In the genomic region with DNA sequence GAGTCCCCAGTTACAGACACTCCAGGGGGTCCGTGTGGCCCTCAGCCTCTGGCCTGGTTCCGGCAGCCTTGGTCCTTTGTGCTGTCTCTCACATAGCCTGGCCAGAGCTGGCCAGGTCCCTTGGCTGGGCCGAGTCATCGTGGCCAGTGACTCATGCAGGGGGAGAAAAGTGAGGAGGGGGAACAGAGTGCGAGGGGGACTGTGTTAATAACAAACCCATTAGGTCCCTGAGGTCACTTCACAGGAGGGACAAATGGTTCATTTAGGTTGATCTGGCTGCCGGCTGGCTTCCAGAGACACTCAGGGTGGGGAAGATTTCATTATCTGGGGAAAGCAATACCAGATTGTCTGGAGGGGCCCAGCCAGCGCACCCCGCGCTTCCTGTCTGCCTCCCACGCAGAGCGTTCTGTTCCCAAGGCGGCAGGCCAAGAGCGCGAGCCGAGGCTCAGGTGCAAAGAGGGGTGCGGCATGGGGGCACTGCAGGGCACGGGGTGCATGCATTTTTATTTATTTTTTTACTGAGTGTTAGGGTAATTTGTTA, we compare ENCODE assay signal across 1 cellular context.
TF ChIP-seq lines count a peak whose summit lies in the region.

No MANE protein-coding gene starts in this region.

TF ChIP-seq in K562, 482 proteins besides CTCF, POLR2A, EP300 and RAD21 (continued from another document and continues in another):
- peak; percentile 94 for TF ChIP-seq POLR2AphosphoS5 (IDR thresholded peaks at IDR 0.05; ENCODE audit: control insufficient read depth, insufficient read depth, low read depth, low read length)
- no peak for TF ChIP-seq TAF9B (IDR thresholded peaks at IDR 0.05; ENCODE audit: partially characterized antibody)
- no peak for TF ChIP-seq ZNF785 (CRISPR knock-in tag; IDR thresholded peaks at IDR 0.05)
- TF ChIP-seq, protein P1, sequence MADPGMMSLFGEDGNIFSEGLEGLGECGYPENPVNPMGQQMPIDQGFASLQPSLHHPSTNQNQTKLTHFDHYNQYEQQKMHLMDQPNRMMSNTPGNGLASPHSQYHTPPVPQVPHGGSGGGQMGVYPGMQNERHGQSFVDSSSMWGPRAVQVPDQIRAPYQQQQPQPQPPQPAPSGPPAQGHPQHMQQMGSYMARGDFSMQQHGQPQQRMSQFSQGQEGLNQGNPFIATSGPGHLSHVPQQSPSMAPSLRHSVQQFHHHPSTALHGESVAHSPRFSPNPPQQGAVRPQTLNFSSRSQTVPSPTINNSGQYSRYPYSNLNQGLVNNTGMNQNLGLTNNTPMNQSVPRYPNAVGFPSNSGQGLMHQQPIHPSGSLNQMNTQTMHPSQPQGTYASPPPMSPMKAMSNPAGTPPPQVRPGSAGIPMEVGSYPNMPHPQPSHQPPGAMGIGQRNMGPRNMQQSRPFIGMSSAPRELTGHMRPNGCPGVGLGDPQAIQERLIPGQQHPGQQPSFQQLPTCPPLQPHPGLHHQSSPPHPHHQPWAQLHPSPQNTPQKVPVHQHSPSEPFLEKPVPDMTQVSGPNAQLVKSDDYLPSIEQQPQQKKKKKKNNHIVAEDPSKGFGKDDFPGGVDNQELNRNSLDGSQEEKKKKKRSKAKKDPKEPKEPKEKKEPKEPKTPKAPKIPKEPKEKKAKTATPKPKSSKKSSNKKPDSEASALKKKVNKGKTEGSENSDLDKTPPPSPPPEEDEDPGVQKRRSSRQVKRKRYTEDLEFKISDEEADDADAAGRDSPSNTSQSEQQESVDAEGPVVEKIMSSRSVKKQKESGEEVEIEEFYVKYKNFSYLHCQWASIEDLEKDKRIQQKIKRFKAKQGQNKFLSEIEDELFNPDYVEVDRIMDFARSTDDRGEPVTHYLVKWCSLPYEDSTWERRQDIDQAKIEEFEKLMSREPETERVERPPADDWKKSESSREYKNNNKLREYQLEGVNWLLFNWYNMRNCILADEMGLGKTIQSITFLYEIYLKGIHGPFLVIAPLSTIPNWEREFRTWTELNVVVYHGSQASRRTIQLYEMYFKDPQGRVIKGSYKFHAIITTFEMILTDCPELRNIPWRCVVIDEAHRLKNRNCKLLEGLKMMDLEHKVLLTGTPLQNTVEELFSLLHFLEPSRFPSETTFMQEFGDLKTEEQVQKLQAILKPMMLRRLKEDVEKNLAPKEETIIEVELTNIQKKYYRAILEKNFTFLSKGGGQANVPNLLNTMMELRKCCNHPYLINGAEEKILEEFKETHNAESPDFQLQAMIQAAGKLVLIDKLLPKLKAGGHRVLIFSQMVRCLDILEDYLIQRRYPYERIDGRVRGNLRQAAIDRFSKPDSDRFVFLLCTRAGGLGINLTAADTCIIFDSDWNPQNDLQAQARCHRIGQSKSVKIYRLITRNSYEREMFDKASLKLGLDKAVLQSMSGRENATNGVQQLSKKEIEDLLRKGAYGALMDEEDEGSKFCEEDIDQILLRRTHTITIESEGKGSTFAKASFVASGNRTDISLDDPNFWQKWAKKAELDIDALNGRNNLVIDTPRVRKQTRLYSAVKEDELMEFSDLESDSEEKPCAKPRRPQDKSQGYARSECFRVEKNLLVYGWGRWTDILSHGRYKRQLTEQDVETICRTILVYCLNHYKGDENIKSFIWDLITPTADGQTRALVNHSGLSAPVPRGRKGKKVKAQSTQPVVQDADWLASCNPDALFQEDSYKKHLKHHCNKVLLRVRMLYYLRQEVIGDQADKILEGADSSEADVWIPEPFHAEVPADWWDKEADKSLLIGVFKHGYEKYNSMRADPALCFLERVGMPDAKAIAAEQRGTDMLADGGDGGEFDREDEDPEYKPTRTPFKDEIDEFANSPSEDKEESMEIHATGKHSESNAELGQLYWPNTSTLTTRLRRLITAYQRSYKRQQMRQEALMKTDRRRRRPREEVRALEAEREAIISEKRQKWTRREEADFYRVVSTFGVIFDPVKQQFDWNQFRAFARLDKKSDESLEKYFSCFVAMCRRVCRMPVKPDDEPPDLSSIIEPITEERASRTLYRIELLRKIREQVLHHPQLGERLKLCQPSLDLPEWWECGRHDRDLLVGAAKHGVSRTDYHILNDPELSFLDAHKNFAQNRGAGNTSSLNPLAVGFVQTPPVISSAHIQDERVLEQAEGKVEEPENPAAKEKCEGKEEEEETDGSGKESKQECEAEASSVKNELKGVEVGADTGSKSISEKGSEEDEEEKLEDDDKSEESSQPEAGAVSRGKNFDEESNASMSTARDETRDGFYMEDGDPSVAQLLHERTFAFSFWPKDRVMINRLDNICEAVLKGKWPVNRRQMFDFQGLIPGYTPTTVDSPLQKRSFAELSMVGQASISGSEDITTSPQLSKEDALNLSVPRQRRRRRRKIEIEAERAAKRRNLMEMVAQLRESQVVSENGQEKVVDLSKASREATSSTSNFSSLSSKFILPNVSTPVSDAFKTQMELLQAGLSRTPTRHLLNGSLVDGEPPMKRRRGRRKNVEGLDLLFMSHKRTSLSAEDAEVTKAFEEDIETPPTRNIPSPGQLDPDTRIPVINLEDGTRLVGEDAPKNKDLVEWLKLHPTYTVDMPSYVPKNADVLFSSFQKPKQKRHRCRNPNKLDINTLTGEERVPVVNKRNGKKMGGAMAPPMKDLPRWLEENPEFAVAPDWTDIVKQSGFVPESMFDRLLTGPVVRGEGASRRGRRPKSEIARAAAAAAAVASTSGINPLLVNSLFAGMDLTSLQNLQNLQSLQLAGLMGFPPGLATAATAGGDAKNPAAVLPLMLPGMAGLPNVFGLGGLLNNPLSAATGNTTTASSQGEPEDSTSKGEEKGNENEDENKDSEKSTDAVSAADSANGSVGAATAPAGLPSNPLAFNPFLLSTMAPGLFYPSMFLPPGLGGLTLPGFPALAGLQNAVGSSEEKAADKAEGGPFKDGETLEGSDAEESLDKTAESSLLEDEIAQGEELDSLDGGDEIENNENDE (IDR thresholded peaks at IDR 0.05; ENCODE audit: low read depth, low read length), result no peak
- TF ChIP-seq, protein P2, sequence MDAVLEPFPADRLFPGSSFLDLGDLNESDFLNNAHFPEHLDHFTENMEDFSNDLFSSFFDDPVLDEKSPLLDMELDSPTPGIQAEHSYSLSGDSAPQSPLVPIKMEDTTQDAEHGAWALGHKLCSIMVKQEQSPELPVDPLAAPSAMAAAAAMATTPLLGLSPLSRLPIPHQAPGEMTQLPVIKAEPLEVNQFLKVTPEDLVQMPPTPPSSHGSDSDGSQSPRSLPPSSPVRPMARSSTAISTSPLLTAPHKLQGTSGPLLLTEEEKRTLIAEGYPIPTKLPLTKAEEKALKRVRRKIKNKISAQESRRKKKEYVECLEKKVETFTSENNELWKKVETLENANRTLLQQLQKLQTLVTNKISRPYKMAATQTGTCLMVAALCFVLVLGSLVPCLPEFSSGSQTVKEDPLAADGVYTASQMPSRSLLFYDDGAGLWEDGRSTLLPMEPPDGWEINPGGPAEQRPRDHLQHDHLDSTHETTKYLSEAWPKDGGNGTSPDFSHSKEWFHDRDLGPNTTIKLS (IDR thresholded peaks at IDR 0.05; ENCODE audit: borderline replicate concordance, low read depth), result peak; percentile 48; the same call in 1 of the 2 replicates
- no peak for TF ChIP-seq SMAD1 (IDR thresholded peaks at IDR 0.05; ENCODE audit: low read depth, low read length, partially characterized antibody)
- TF ChIP-seq, protein P3, sequence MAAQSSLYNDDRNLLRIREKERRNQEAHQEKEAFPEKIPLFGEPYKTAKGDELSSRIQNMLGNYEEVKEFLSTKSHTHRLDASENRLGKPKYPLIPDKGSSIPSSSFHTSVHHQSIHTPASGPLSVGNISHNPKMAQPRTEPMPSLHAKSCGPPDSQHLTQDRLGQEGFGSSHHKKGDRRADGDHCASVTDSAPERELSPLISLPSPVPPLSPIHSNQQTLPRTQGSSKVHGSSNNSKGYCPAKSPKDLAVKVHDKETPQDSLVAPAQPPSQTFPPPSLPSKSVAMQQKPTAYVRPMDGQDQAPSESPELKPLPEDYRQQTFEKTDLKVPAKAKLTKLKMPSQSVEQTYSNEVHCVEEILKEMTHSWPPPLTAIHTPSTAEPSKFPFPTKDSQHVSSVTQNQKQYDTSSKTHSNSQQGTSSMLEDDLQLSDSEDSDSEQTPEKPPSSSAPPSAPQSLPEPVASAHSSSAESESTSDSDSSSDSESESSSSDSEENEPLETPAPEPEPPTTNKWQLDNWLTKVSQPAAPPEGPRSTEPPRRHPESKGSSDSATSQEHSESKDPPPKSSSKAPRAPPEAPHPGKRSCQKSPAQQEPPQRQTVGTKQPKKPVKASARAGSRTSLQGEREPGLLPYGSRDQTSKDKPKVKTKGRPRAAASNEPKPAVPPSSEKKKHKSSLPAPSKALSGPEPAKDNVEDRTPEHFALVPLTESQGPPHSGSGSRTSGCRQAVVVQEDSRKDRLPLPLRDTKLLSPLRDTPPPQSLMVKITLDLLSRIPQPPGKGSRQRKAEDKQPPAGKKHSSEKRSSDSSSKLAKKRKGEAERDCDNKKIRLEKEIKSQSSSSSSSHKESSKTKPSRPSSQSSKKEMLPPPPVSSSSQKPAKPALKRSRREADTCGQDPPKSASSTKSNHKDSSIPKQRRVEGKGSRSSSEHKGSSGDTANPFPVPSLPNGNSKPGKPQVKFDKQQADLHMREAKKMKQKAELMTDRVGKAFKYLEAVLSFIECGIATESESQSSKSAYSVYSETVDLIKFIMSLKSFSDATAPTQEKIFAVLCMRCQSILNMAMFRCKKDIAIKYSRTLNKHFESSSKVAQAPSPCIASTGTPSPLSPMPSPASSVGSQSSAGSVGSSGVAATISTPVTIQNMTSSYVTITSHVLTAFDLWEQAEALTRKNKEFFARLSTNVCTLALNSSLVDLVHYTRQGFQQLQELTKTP (IDR thresholded peaks at IDR 0.05; ENCODE audit: low read depth in 1 of 2, partially characterized antibody in 2 of 2), result peak in 1 of 2 experiments; percentile 84
- TF ChIP-seq ZFX (CRISPR knock-in tag; IDR thresholded peaks at IDR 0.05), result peak; percentile 41
- TF ChIP-seq HIVEP1 (CRISPR knock-in tag; IDR thresholded peaks at IDR 0.05), result no peak
- TF ChIP-seq, protein P4, sequence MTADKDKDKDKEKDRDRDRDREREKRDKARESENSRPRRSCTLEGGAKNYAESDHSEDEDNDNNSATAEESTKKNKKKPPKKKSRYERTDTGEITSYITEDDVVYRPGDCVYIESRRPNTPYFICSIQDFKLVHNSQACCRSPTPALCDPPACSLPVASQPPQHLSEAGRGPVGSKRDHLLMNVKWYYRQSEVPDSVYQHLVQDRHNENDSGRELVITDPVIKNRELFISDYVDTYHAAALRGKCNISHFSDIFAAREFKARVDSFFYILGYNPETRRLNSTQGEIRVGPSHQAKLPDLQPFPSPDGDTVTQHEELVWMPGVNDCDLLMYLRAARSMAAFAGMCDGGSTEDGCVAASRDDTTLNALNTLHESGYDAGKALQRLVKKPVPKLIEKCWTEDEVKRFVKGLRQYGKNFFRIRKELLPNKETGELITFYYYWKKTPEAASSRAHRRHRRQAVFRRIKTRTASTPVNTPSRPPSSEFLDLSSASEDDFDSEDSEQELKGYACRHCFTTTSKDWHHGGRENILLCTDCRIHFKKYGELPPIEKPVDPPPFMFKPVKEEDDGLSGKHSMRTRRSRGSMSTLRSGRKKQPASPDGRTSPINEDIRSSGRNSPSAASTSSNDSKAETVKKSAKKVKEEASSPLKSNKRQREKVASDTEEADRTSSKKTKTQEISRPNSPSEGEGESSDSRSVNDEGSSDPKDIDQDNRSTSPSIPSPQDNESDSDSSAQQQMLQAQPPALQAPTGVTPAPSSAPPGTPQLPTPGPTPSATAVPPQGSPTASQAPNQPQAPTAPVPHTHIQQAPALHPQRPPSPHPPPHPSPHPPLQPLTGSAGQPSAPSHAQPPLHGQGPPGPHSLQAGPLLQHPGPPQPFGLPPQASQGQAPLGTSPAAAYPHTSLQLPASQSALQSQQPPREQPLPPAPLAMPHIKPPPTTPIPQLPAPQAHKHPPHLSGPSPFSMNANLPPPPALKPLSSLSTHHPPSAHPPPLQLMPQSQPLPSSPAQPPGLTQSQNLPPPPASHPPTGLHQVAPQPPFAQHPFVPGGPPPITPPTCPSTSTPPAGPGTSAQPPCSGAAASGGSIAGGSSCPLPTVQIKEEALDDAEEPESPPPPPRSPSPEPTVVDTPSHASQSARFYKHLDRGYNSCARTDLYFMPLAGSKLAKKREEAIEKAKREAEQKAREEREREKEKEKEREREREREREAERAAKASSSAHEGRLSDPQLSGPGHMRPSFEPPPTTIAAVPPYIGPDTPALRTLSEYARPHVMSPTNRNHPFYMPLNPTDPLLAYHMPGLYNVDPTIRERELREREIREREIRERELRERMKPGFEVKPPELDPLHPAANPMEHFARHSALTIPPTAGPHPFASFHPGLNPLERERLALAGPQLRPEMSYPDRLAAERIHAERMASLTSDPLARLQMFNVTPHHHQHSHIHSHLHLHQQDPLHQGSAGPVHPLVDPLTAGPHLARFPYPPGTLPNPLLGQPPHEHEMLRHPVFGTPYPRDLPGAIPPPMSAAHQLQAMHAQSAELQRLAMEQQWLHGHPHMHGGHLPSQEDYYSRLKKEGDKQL (CRISPR knock-in tag; IDR thresholded peaks at IDR 0.05; ENCODE audit: borderline replicate concordance), result no peak
- TF ChIP-seq CBX5 (IDR thresholded peaks at IDR 0.05; ENCODE audit: borderline replicate concordance, low read depth), result no peak
- TF ChIP-seq PHB2 (IDR thresholded peaks at IDR 0.05; ENCODE audit: low read depth), result peak; percentile 56; the same call in 1 of the 2 replicates
- TF ChIP-seq SMC3 (conservative IDR thresholded peaks at IDR 0.05; ENCODE audit: insufficient read depth, low read depth, low read length), result no peak
- TF ChIP-seq ZZZ3 (IDR thresholded peaks at IDR 0.05), result no peak
- TF ChIP-seq PPARD (CRISPR knock-in tag; IDR thresholded peaks at IDR 0.05), result no peak
- TF ChIP-seq FUS (optimal IDR thresholded peaks at IDR 0.05; ENCODE audit: low read depth, low read length), result no peak
- TF ChIP-seq, protein P5, sequence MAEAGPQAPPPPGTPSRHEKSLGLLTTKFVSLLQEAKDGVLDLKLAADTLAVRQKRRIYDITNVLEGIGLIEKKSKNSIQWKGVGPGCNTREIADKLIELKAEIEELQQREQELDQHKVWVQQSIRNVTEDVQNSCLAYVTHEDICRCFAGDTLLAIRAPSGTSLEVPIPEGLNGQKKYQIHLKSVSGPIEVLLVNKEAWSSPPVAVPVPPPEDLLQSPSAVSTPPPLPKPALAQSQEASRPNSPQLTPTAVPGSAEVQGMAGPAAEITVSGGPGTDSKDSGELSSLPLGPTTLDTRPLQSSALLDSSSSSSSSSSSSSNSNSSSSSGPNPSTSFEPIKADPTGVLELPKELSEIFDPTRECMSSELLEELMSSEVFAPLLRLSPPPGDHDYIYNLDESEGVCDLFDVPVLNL (CRISPR knock-in tag; IDR thresholded peaks at IDR 0.05; ENCODE audit: low read depth), result no peak
- TF ChIP-seq RUNX1 (IDR thresholded peaks at IDR 0.05; ENCODE audit: low read depth), result 0 out of 2 replicates have a peak, but pooled peaks have one; percentile 66
- TF ChIP-seq, protein P6, sequence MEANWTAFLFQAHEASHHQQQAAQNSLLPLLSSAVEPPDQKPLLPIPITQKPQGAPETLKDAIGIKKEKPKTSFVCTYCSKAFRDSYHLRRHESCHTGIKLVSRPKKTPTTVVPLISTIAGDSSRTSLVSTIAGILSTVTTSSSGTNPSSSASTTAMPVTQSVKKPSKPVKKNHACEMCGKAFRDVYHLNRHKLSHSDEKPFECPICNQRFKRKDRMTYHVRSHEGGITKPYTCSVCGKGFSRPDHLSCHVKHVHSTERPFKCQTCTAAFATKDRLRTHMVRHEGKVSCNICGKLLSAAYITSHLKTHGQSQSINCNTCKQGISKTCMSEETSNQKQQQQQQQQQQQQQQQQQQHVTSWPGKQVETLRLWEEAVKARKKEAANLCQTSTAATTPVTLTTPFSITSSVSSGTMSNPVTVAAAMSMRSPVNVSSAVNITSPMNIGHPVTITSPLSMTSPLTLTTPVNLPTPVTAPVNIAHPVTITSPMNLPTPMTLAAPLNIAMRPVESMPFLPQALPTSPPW (CRISPR knock-in tag; IDR thresholded peaks at IDR 0.05), result peak; percentile 92
- no peak for TF ChIP-seq CHD2 (IDR thresholded peaks at IDR 0.05; ENCODE audit: low read depth, low read length)
- TF ChIP-seq RB1 (IDR thresholded peaks at IDR 0.05; ENCODE audit: low read depth), result no peak; the same call in none of the 2 replicates
- TF ChIP-seq ZFP36 (IDR thresholded peaks at IDR 0.05; ENCODE audit: low read depth, low read length, partially characterized antibody), result no peak
- TF ChIP-seq FOXP1 (CRISPR knock-in tag; IDR thresholded peaks at IDR 0.05), result no peak
